ENCODE assay signal across 1 cellular context in genomic region chr3:71728632-71729342, GRCh38.
TF ChIP-seq lines count a peak whose summit lies in the region.

No MANE protein-coding gene starts in this region.

TF ChIP-seq in H1, 55 proteins besides CTCF, POLR2A, EP300 and RAD21:
- no peak for TF ChIP-seq CTBP2 (IDR thresholded peaks at IDR 0.05; ENCODE audit: borderline replicate concordance, insufficient read depth, insufficient read length, low read length)
- TF ChIP-seq ZNF274 (IDR thresholded peaks at IDR 0.05; ENCODE audit: borderline replicate concordance, extremely low read depth, low read length), result no peak
- TF ChIP-seq CREB1 (IDR thresholded peaks at IDR 0.05), result peak; percentile 57; the same call in 1 of the 2 replicates
- peak in 1 of 2 experiments; percentile 81; a peak in 1 of 4 replicates for TF ChIP-seq HDAC2 (IDR thresholded peaks at IDR 0.05; ENCODE audit: borderline replicate concordance in 1 of 2, low read depth in 2 of 2, low read length in 2 of 2)
- TF ChIP-seq ASH2L (IDR thresholded peaks at IDR 0.05; ENCODE audit: low read length), result peak; percentile 10
- no peak for TF ChIP-seq SP2 (IDR thresholded peaks at IDR 0.05; ENCODE audit: low read length)
- TF ChIP-seq SIN3A (conservative IDR thresholded peaks at IDR 0.05 in 1 of 2, IDR thresholded peaks at IDR 0.05 in 1 of 2; ENCODE audit: low read depth in 1 of 2, low read length in 2 of 2), result 0 out of 4 replicates have a peak, but pooled peaks of 1 of the 2 experiments have one; percentile 10
- no peak for TF ChIP-seq BACH1 (IDR thresholded peaks at IDR 0.05; ENCODE audit: low read length)
- TF ChIP-seq KDM1A (IDR thresholded peaks at IDR 0.05; ENCODE audit: borderline replicate concordance, low read length), result peak; percentile 89; the same call in 1 of the 2 replicates
- TF ChIP-seq EGR1 (IDR thresholded peaks at IDR 0.05; ENCODE audit: borderline replicate concordance, low read depth, low read length), result no peak
- TF ChIP-seq, protein P1, sequence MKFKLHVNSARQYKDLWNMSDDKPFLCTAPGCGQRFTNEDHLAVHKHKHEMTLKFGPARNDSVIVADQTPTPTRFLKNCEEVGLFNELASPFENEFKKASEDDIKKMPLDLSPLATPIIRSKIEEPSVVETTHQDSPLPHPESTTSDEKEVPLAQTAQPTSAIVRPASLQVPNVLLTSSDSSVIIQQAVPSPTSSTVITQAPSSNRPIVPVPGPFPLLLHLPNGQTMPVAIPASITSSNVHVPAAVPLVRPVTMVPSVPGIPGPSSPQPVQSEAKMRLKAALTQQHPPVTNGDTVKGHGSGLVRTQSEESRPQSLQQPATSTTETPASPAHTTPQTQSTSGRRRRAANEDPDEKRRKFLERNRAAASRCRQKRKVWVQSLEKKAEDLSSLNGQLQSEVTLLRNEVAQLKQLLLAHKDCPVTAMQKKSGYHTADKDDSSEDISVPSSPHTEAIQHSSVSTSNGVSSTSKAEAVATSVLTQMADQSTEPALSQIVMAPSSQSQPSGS (IDR thresholded peaks at IDR 0.05; ENCODE audit: low read length), result no peak
